Comparison of ENCODE assay signal across 11 cellular contexts in genomic region chr5:107403561-107403960, GRCh38.
"Had no signal": no experiment of that assay in that cellular context is flagged by ENCODE, and none has a peak within 500 bp of the region (broad histone marks: within the 10 kb centered on the region; RNA-seq: fewer than 3 reads in every experiment).

No MANE protein-coding gene starts in this region.

- DNase-seq: activated CD4-positive, alpha-beta T cell treated with anti-CD3 and anti-CD28 coated beads for 1 hour; activated T-cell treated with anti-CD3 and anti-CD28 coated beads for 4 hours; amniotic stem cell; left cardiac atrium; lower lobe of right lung; T-helper 17 cell; WERI-Rb-1 had no signal

- ATAC-seq: esophagus mucosa, gastroesophageal sphincter, T-helper 17 cell had no signal

- H3K4me1 ChIP-seq: gastroesophageal sphincter, lower lobe of right lung had no signal

- H3K27me3 ChIP-seq: gastroesophageal sphincter, tibial nerve had no signal

- H3K9me3 ChIP-seq: gastroesophageal sphincter, lower lobe of right lung, tibial nerve had no signal

- H3K4me3 ChIP-seq: gastroesophageal sphincter, lower lobe of right lung, skin epidermis, tibial nerve had no signal

- H3K27ac ChIP-seq: gastroesophageal sphincter, lower lobe of right lung, WERI-Rb-1 had no signal

- H3K36me3 ChIP-seq: gastroesophageal sphincter, lower lobe of right lung, tibial nerve, WERI-Rb-1 had no signal
